ENCODE assay signal across 8 cellular contexts in the genomic region with DNA sequence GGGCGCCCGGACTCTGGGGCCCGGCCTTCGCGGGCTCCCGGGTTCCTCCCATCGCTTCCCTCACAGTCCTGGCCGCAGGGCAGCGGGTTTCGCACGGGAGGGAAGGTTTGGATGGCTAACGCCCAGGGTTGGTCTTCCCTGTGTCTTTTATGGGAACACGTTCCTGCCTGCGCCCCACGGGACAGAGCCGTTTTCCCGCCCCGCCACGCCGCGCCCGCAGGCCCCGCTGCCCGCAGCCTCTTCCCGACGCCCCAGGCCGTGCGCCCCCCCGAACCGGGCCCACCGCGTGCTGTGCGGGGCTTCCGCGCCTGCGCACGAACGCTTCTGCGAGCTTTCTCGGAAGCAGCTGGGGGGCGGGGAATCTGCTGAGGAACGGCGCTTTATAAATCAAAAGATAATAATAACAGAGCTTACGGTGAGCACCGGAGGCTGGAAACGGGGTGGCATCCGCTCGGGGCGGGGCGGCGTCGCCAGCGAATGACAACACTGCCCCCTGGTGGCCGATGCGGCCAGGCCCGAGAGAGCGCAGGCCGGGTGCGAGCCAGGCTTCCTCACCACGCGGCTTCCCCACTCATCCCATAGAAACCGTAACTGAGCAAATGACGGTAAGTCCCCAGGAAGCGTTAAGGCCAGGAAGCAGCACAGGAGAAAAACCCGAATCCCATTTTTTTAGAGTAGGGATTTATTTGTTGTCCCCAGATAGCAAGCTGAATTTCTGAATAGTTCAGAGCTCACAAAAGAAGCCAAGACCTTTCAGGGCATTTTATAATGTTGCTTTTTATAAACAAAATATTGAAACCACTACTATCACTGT.
DNase-seq lines count a peak whose midpoint lies in the region; ATAC-seq and TF ChIP-seq lines count a peak whose summit lies in the region.

No MANE protein-coding gene starts in this region.

- WGBS in right lobe of liver (ENCODE audit: insufficient coverage, low coverage, low lambda C conversion rate, missing lambda C conversion rate): 2% methylated on average over 33 of the region's 65 CpGs

- no peaks in the 10 kb centered on the region for H3K9me3 ChIP-seq in right lobe of liver

- H3K4me3 ChIP-seq in dorsolateral prefrontal cortex (peak overlapping the region; percentile 33 to 74 (median 62)), right lobe of liver (peak overlapping the region; percentile 41 to 56 (median 51))

- H3K4me1 ChIP-seq in right lobe of liver: peaks cover 0 to 6% (median 0%) of the 10 kb centered on the region in 4 donors

- no peak for TF ChIP-seq POLR2A in right lobe of liver (IDR thresholded peaks at IDR 0.05)

- DNase-seq in NCI-H1436 (lab: John Stamatoyannopoulos, UW) (peak; percentile 61), NCI-H1436 treated with DMSO at 0.1 percent for 48 hours (lab: John Stamatoyannopoulos, UW) (no peak), NCI-H526 (lab: John Stamatoyannopoulos, UW) (peak; percentile 63 to 92), dorsolateral prefrontal cortex (peak; percentile 56 to 86 (median 76)), right lobe of liver (peak; percentile 83 to 89 (median 83))
- DNase-seq in activated CD4-positive, alpha-beta T cell treated with anti-CD3 and anti-CD28 coated beads, Interleukin-2, amount 50 U/mL, for 4 hours: peak; percentile 77 to 79
- peak; percentile 86 to 92 for DNase-seq in stimulated activated CD4-positive, alpha-beta T cell treated with anti-CD3 and anti-CD28 coated beads, Interleukin-2, amount 100 ng/mL, for 48 hours

- ATAC-seq in HG03432 (IDR thresholded peaks at IDR 0.05; ENCODE audit: unreplicated experiment): peak; percentile 87
- ATAC-seq in right lobe of liver: peak; percentile 96 to 98 (median 98)

- peak; percentile 95 to 100 (median 99) for TF ChIP-seq CTCF in dorsolateral prefrontal cortex (IDR thresholded peaks at IDR 0.05 in 54 of 56, conservative IDR thresholded peaks at IDR 0.05 in 2 of 56; ENCODE audit: low read depth in 1 of 56, partially characterized antibody in 56 of 56)
- peak; percentile 95 to 100 (median 99) for TF ChIP-seq CTCF in right lobe of liver (IDR thresholded peaks at IDR 0.05)

- H3K27me3 ChIP-seq in dorsolateral prefrontal cortex (peaks cover 0 to 12% (median 0%) of the 10 kb centered on the region in 45 donors), right lobe of liver (no peaks in the 10 kb centered on the region)

- no peaks in the 10 kb centered on the region for H3K36me3 ChIP-seq in right lobe of liver

- peak overlapping the region in 54 of 59 donors; percentile 12 to 89 (median 70) for H3K27ac ChIP-seq in dorsolateral prefrontal cortex
- H3K27ac ChIP-seq in right lobe of liver: peak overlapping the region in 2 of 3 donors; percentile 30 to 62

- intact Hi-C loops in dorsolateral prefrontal cortex (cut with DNase I): loop anchor here (2.0 to 10.0 kb wide), 4 partner anchors 277 to 1038 kb away; no protein-coding TSS in a partner anchor
- intact Hi-C loops in right lobe of liver (cut with DNase I): loop anchor here in 1 of 2 donors (10.0 kb wide), 1 partner anchor 1030 kb away; a partner anchor contains a TSS
